ENCODE assay signal across 16 cellular contexts in genomic region chr6:169499728-169500265, GRCh38.
DNase-seq lines count a peak whose midpoint lies in the region; ATAC-seq and TF ChIP-seq lines count a peak whose summit lies in the region.
"Had no signal": no experiment of that assay in that cellular context is flagged by ENCODE, and none has a peak within 500 bp of the region (broad histone marks: within the 10 kb centered on the region; RNA-seq: fewer than 3 reads in every experiment).

No MANE protein-coding gene starts in this region.

- H3K36me3 ChIP-seq in left ventricle myocardium inferior (no peaks in the 10 kb centered on the region), NT2/D1 (ENCODE audit: insufficient read depth, insufficient read length, low read length) (no peaks in the 10 kb centered on the region), stomach (peaks cover 0 to 19% (median 2%) of the 10 kb centered on the region in 4 donors)
- H3K36me3 ChIP-seq: BE2C had no signal

- intact Hi-C loops in Right ventricle myocardium superior (cut with DNase I) = no loop called here
- intact Hi-C loops in left ventricle myocardium inferior (cut with micrococcal nuclease) = no loop called here
- intact Hi-C loops in stomach (cut with DNase I; ENCODE audit: low total_unique reads) = no loop called here

- H3K9me3 ChIP-seq in left ventricle myocardium inferior (replicated peaks) = peaks cover 23% of the 10 kb centered on the region
- no peaks in the 10 kb centered on the region for H3K9me3 ChIP-seq in NT2/D1 (ENCODE audit: insufficient read depth, low read length)
- peaks cover 0 to 5% (median 2%) of the 10 kb centered on the region in 4 donors for H3K9me3 ChIP-seq in stomach
- H3K9me3 ChIP-seq: BE2C had no signal

- no peaks in the 10 kb centered on the region for H3K4me1 ChIP-seq in left ventricle myocardium inferior
- no peaks in the 10 kb centered on the region for H3K4me1 ChIP-seq in NT2/D1 (ENCODE audit: insufficient read depth, insufficient read length)
- H3K4me1 ChIP-seq in stomach = no peaks in the 10 kb centered on the region
- H3K4me1 ChIP-seq: BE2C had no signal

- TF ChIP-seq EP300 in stomach (IDR thresholded peaks at IDR 0.05) = no peak

- DNase-seq in Right ventricle myocardium superior (no peak), left ventricle myocardium inferior (no peak), NT2/D1 (ENCODE audit: low read depth, low spot score) (no peak), fibroblast of the aortic adventitia (ENCODE audit: low read depth) (peak; percentile 25), pons (ENCODE audit: low spot score) (peak; percentile 56), stomach (no peak)
- no peak for DNase-seq in activated effector memory CD4-positive, alpha-beta T cell treated with Interleukin-2 at 50 U/mL for 16 hours
- DNase-seq: BE2C; CD4-positive, alpha-beta memory T cell; DND-41; GDM1; HCEC 1CT; HFFc6 had no signal

- peak; percentile 12 for ATAC-seq in Right ventricle myocardium superior (ENCODE audit: poor library complexity)
- no peak for ATAC-seq in HG02759 (IDR thresholded peaks at IDR 0.05; ENCODE audit: unreplicated experiment)
- ATAC-seq: HepG2 had no signal

- TF ChIP-seq CTCF in left ventricle myocardium inferior (IDR thresholded peaks at IDR 0.05; ENCODE audit: borderline replicate concordance) = no peak
- no peak for TF ChIP-seq CTCF in fibroblast of the aortic adventitia (IDR thresholded peaks at IDR 0.05; ENCODE audit: insufficient read depth, low read length)
- TF ChIP-seq CTCF in stomach (IDR thresholded peaks at IDR 0.05) = no peak

- no peak for TF ChIP-seq POLR2A in stomach (IDR thresholded peaks at IDR 0.05)

- H3K9ac ChIP-seq in NT2/D1 (ENCODE audit: insufficient read length, low read depth) = peak overlapping the region; percentile 8

- H3K27me3 ChIP-seq in left ventricle myocardium inferior (ENCODE audit: low read depth) (no peaks in the 10 kb centered on the region), NT2/D1 (ENCODE audit: insufficient read depth, insufficient read length) (no peaks in the 10 kb centered on the region), stomach (no peaks in the 10 kb centered on the region)
- H3K27me3 ChIP-seq: BE2C had no signal

- no peak overlapping the region for H3K27ac ChIP-seq in left ventricle myocardium inferior (replicated peaks)
- H3K27ac ChIP-seq in stomach = no peak overlapping the region
- H3K27ac ChIP-seq: C4-2B had no signal

- H3K4me3 ChIP-seq in left ventricle myocardium inferior (no peak overlapping the region), NT2/D1 (ENCODE audit: insufficient read length, low read depth) (no peak overlapping the region), fibroblast of the aortic adventitia (ENCODE audit: low read depth, low read length) (no peak overlapping the region), stomach (no peak overlapping the region)

- WGBS in stomach, 5 donors = 72 to 80% (median 76%) methylated on average over 9 of the region's 9 CpGs

Comparison
In these comparisons a context has a peak if more than half of its experiments do, and no peak if none do; other contexts are left out.
1. DNase-seq: peak in fibroblast of the aortic adventitia (single experiment) and pons (single experiment); none in Right ventricle myocardium superior (single experiment), left ventricle myocardium inferior (single experiment), NT2/D1 (single experiment), activated effector memory CD4-positive, alpha-beta T cell treated with Interleukin-2 at 50 U/mL for 16 hours (single experiment) and stomach (single experiment).